Comparison of ENCODE assay signal across 8 cellular contexts in the genomic region with DNA sequence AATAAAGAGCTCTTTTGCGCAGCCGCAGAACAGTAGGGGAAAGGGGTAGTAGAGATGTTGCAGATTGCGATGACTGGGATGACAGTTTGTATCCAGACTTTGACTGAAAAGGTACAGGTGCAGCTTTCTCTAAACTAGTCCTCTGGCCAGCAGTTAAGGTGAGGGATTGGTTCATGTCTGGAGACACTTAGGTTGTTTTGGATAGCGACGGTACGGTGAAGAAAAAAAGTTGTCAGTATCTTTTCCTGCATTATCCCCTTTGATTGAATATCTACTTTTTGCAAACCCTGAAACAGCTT. TPM values are rescaled to one million over a fixed set of nuclear protein-coding genes. Genes with fewer than 3 reads are reported as not detected.
A peak's percentile ranks its signal among the peaks of the same experiment; 100 is the strongest.
DNase-seq lines count a peak whose midpoint lies in the region; ATAC-seq and TF ChIP-seq lines count a peak whose summit lies in the region.

No MANE protein-coding gene starts in this region.

- H3K27me3 ChIP-seq in iPS-15b (ENCODE audit: control insufficient read depth, insufficient read depth, low read length) (no peaks in the 10 kb centered on the region), stomach smooth muscle (ENCODE audit: control insufficient read depth in 1 of 2, insufficient read depth in 2 of 2, low read length in 2 of 2) (no peaks in the 10 kb centered on the region)

- H3K9ac ChIP-seq in iPS-15b (ENCODE audit: low read depth, low read length) (peak overlapping the region; percentile 95), stomach smooth muscle (ENCODE audit: low read length in 2 of 2) (peak overlapping the region; percentile 86 to 96)

- H3K27ac ChIP-seq in stomach smooth muscle (ENCODE audit: low read length): peak overlapping the region; percentile 99

- peaks cover 65% of the 10 kb centered on the region for H3K4me1 Mint-ChIP-seq in activated T-cell treated with anti-CD3 and anti-CD28 coated beads, Interleukin-2, amount 50 U/mL, for 72 hours (ENCODE audit: low read depth)

- H3K4me3 ChIP-seq in AG10803 (ENCODE audit: low read length): peak overlapping the region; percentile 95
- H3K4me3 ChIP-seq in iPS-15b (ENCODE audit: low read depth, low read length): peak overlapping the region; percentile 98
- peak overlapping the region; percentile 97 to 100 for H3K4me3 ChIP-seq in stomach smooth muscle (ENCODE audit: low read length in 2 of 2)

- TF ChIP-seq CTCF in AG10803 (conservative IDR thresholded peaks at IDR 0.05; ENCODE audit: low read length): no peak

- H3K4me3 Mint-ChIP-seq in activated T-cell treated with anti-CD3 and anti-CD28 coated beads, Interleukin-2, amount 50 U/mL, for 72 hours: peak overlapping the region; percentile 97 to 99

- peaks cover 20% of the 10 kb centered on the region for H3K36me3 ChIP-seq in iPS-15b (ENCODE audit: control insufficient read depth, insufficient read depth, low read length)
- H3K36me3 ChIP-seq in stomach smooth muscle (ENCODE audit: control insufficient read depth in 2 of 2, insufficient read depth in 2 of 2, low read length in 2 of 2): peaks cover 27 to 29% of the 10 kb centered on the region in 2 donors

- peak; percentile 6 for ATAC-seq in HG03342 (IDR thresholded peaks at IDR 0.05; ENCODE audit: unreplicated experiment)
- peak in 1 of 2 donors; percentile 4 for ATAC-seq in activated T-cell treated with anti-CD3 and anti-CD28 coated beads, Interleukin-2, amount 50 U/mL, for 72 hours (replicated peaks in 1 of 2)

- H3K9me3 ChIP-seq in iPS-15b (ENCODE audit: control insufficient read depth, insufficient read depth, low read length): no peaks in the 10 kb centered on the region
- no peaks in the 10 kb centered on the region for H3K9me3 ChIP-seq in stomach smooth muscle (ENCODE audit: control insufficient read depth in 2 of 2, low read length in 2 of 2)

- no peaks in the 10 kb centered on the region for H3K27me3 Mint-ChIP-seq in activated T-cell treated with anti-CD3 and anti-CD28 coated beads, Interleukin-2, amount 50 U/mL, for 72 hours (ENCODE audit: low read depth)

- H3K4me1 ChIP-seq in iPS-15b (ENCODE audit: control insufficient read depth, insufficient read depth, low read length): peaks cover 8% of the 10 kb centered on the region
- peaks cover 27% of the 10 kb centered on the region for H3K4me1 ChIP-seq in stomach smooth muscle (ENCODE audit: control insufficient read depth, insufficient read depth, low read length)

- H3K9me3 Mint-ChIP-seq in activated T-cell treated with anti-CD3 and anti-CD28 coated beads, Interleukin-2, amount 50 U/mL, for 72 hours: no peaks in the 10 kb centered on the region

- H3K36me3 Mint-ChIP-seq in activated T-cell treated with anti-CD3 and anti-CD28 coated beads, Interleukin-2, amount 50 U/mL, for 72 hours (ENCODE audit: insufficient read depth in 2 of 2): peaks cover 10 to 23% of the 10 kb centered on the region in 2 donors

- no peak for DNase-seq in AG10803 (ENCODE audit: low read depth)
- DNase-seq in activated T-cell treated with anti-CD3 and anti-CD28 coated beads, Interleukin-2, amount 50 U/mL, for 72 hours: peak in 1 of 2 donors; percentile 61
- DNase-seq in NCI-H187 treated with DMSO at 0.1 percent for 48 hours (lab: John Stamatoyannopoulos, UW): no peak
- no peak for DNase-seq in pons (ENCODE audit: low spot score)
- no peak for DNase-seq in ureter (ENCODE audit: low spot score)

- H3K27ac Mint-ChIP-seq in activated T-cell treated with anti-CD3 and anti-CD28 coated beads, Interleukin-2, amount 50 U/mL, for 72 hours: peak overlapping the region; percentile 97

RNA-seq across cellular contexts. Expression of gene PRR3, which starts 0.5 kb away (rescaled TPM):
- total RNA-seq in activated T-cell treated with anti-CD3 and anti-CD28 coated beads, Interleukin-2, amount 50 U/mL, for 72 hours: 10 to 100 TPM; 23.0 to 31.8 TPM
- total RNA-seq in ureter: 17.3 TPM

RNA-seq across cellular contexts. Expression of gene GNL1, which starts 1.3 kb away (rescaled TPM):
- 100 to 1,000 TPM; 114 to 121 TPM for total RNA-seq in activated T-cell treated with anti-CD3 and anti-CD28 coated beads, Interleukin-2, amount 50 U/mL, for 72 hours
- 72.6 TPM for total RNA-seq in ureter

RNA-seq across cellular contexts. Expression of gene ABCF1, which starts 13.6 kb away (rescaled TPM):
- total RNA-seq in activated T-cell treated with anti-CD3 and anti-CD28 coated beads, Interleukin-2, amount 50 U/mL, for 72 hours: 10 to 100 TPM; 64.6 to 68.1 TPM
- total RNA-seq in ureter: 63.9 TPM

RNA-seq across cellular contexts. Expression of gene PPP1R10, which starts 59.4 kb away (rescaled TPM):
- total RNA-seq in activated T-cell treated with anti-CD3 and anti-CD28 coated beads, Interleukin-2, amount 50 U/mL, for 72 hours: 100 to 1,000 TPM; 138 to 154 TPM
- 93.7 TPM for total RNA-seq in ureter
